20 cellular contexts compared by ENCODE assay signal in the genomic region with DNA sequence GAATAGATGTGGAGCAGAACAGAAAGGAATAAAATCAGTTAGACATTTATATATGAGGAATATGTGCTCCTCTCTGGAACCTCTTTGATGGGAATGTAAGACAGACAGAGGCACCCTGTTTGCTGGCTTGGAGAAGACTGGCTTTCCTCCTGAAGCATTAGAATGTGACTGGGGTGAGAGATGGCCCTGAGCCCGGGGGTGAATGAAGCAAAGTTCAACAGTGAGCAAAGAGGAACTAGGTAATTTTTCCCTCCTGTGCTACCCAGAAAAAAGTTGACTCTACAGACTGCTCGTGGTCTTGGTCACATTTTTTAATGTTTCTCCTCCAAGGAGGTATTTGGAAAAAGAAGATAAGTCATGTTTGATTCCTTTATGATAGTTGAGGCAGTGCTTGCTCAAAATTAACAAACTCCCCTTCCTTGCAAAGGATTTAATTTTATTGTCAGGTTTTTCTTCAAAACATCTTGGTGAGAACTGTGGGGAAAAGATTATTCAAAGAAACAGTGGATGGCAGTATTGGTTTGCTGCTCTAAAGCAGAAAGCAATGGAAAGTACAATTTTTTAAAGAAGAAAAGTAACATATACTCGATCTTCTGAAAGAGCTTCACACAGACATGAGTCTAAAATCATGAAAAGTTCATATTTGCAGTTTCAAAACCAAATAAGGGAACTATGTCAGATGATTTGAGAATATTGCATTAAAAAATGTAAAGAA.
DNase-seq lines count a peak whose midpoint lies in the region; ATAC-seq, FAIRE-seq and TF ChIP-seq lines count a peak whose summit lies in the region.
"Had no signal": no experiment of that assay in that cellular context is flagged by ENCODE, and none has a peak within 500 bp of the region (broad histone marks: within the 10 kb centered on the region; RNA-seq: fewer than 3 reads in every experiment).

No MANE protein-coding gene starts in this region.

- H4K20me1 ChIP-seq in H1 (replicated peaks in 1 of 2; ENCODE audit: control insufficient read depth in 1 of 2, insufficient read depth in 2 of 2, low read length in 2 of 2), result no peaks in the 10 kb centered on the region

- H2AK5ac ChIP-seq in H1 (ENCODE audit: low read depth, low read length), result no peak overlapping the region

- H3K4me1 ChIP-seq in H1 (replicated peaks in 1 of 4; ENCODE audit: control insufficient read depth in 3 of 4, insufficient read depth in 4 of 4, low read length in 3 of 4), result no peaks in the 10 kb centered on the region
- H3K4me1 ChIP-seq: tibial artery had no signal

- no peaks in the 10 kb centered on the region for H3K36me3 ChIP-seq in H1 (ENCODE audit: control insufficient read depth in 2 of 4, insufficient read depth in 4 of 4, low read length in 3 of 4)
- H3K36me3 ChIP-seq: brain microvascular endothelial cell, tibial artery had no signal

- TF ChIP-seq CTCF in H1 (IDR thresholded peaks at IDR 0.05; ENCODE audit: control extremely low read depth in 1 of 3, insufficient read depth in 1 of 3, low read depth in 1 of 3, low read length in 3 of 3), result no peak
- TF ChIP-seq CTCF in mesothelial cell of epicardium (IDR thresholded peaks at IDR 0.05; ENCODE audit: unreplicated experiment), result no peak

- H2BK12ac ChIP-seq in H1 (ENCODE audit: low read depth, low read length), result no peak overlapping the region

- peaks cover under 1% of the 10 kb centered on the region for H3K36me3 Mint-ChIP-seq in mesothelial cell of epicardium
- H3K36me3 Mint-ChIP-seq: stimulated activated memory B cell treated with anti-CD40 and anti-IgM and Interleukin-4, amounts not matched to agents 10 μg/mL and 1 μg/mL and 100 μg/mL, for 72 hours had no signal

- H3K4me3 Mint-ChIP-seq in mesothelial cell of epicardium, result no peak overlapping the region
- H3K4me3 Mint-ChIP-seq: activated naive CD4-positive, alpha-beta T cell treated with anti-CD3 and anti-CD28 coated beads for 36 hours; GM23338; nephron progenitor cell; stimulated activated memory B cell treated with anti-CD40 and anti-IgM and Interleukin-4, amounts not matched to agents 10 μg/mL and 1 μg/mL and 100 μg/mL, for 72 hours had no signal

- H2AFZ ChIP-seq in H1 (ENCODE audit: low read length), result peak overlapping the region; percentile 28; the same call in 1 of the 2 replicates
- H2AFZ ChIP-seq: GM23338 had no signal

- CTCF ChIA-PET in H1 (lab: Charles Lee; ENCODE audit: partially characterized antibody), result no interaction called here

- H3K27me3 Mint-ChIP-seq in mesothelial cell of epicardium (ENCODE audit: low read depth), result no peaks in the 10 kb centered on the region
- H3K27me3 Mint-ChIP-seq: stimulated activated memory B cell treated with anti-CD40 and anti-IgM and Interleukin-4, amounts not matched to agents 10 μg/mL and 1 μg/mL and 100 μg/mL, for 72 hours had no signal

- H3K4me1 Mint-ChIP-seq in mesothelial cell of epicardium, result peaks cover 36% of the 10 kb centered on the region
- H3K4me1 Mint-ChIP-seq: stimulated activated memory B cell treated with anti-CD40 and anti-IgM and Interleukin-4, amounts not matched to agents 10 μg/mL and 1 μg/mL and 100 μg/mL, for 72 hours had no signal

- TF ChIP-seq POLR2A in H1 (IDR thresholded peaks at IDR 0.05; ENCODE audit: control extremely low read depth in 1 of 2, low read depth in 2 of 2, low read length in 2 of 2), result no peak

- WGBS in H1 (ENCODE audit: extremely low coverage in 1 of 2, insufficient coverage in 1 of 2, insufficient read length in 1 of 2, insufficient replicate concordance in 2 of 2, low coverage in 1 of 2, low lambda C conversion rate in 2 of 2, missing lambda C conversion rate in 1 of 2), 2 experiments, result 84% methylated on average over 3 of the region's 3 CpGs; no CpG with 5 or more reads in 1 of the 2 experiments

- H3K4ac ChIP-seq in H1 (replicated peaks; ENCODE audit: insufficient read length, low read depth, low read length), result no peak overlapping the region

- no peaks in the 10 kb centered on the region; a peak in 1 of 7 replicates for H3K27me3 ChIP-seq in H1 (replicated peaks in 1 of 4; ENCODE audit: control insufficient read depth in 3 of 4, extremely low read depth in 1 of 4, insufficient read depth in 3 of 4, low read length in 3 of 4)
- H3K27me3 ChIP-seq: brain microvascular endothelial cell, tibial artery had no signal

- H3K9me3 ChIP-seq in H1 (ENCODE audit: insufficient read depth in 2 of 2, low read depth in 1 of 2, low read length in 1 of 2), result no peaks in the 10 kb centered on the region
- H3K9me3 ChIP-seq: tibial artery had no signal

- no peak overlapping the region for H3K4me2 ChIP-seq in H1 (ENCODE audit: insufficient read depth in 1 of 2, low read depth in 2 of 2, low read length in 2 of 2)
- H3K4me2 ChIP-seq: GM23338 had no signal

- H3K79me2 ChIP-seq in H1 (ENCODE audit: control insufficient read depth in 1 of 2, insufficient read depth in 2 of 2, low read length in 2 of 2), result no peaks in the 10 kb centered on the region

- ATAC-seq in GM19351 (IDR thresholded peaks at IDR 0.05; ENCODE audit: unreplicated experiment), result no peak
- ATAC-seq: GM23338; stimulated activated memory B cell treated with anti-CD40 and anti-IgM and Interleukin-4, amounts not matched to agents 10 μg/mL and 1 μg/mL and 100 μg/mL, for 72 hours had no signal

- POLR2A ChIA-PET in H1 (lab: Charles Lee; ENCODE audit: partially characterized antibody), result no interaction called here

- H3K23ac ChIP-seq in H1 (ENCODE audit: insufficient read length), result no peak overlapping the region

- no peak overlapping the region for H3K56ac ChIP-seq in H1 (replicated peaks; ENCODE audit: insufficient read length, low read depth, low read length)

- no peak overlapping the region for H4K8ac ChIP-seq in H1 (ENCODE audit: extremely low read depth, insufficient read depth, low read length)

- no peaks in the 10 kb centered on the region for H3K23me2 ChIP-seq in H1 (ENCODE audit: low read depth, low read length)

- H2BK15ac ChIP-seq in H1 (ENCODE audit: low read length), result no peak overlapping the region

- H3K18ac ChIP-seq in H1 (ENCODE audit: extremely low read depth, low read length), result no peak overlapping the region

- no peak for FAIRE-seq in H1 (lab: Jason Lieb, UNC)
- FAIRE-seq: kidney had no signal

- no peak for TF ChIP-seq EP300 in H1 (IDR thresholded peaks at IDR 0.05; ENCODE audit: borderline replicate concordance in 1 of 2, low read depth in 2 of 2, low read length in 2 of 2)

- no peak overlapping the region for H2BK5ac ChIP-seq in H1 (ENCODE audit: low read depth, low read length)

- H2BK20ac ChIP-seq in H1 (ENCODE audit: low read length), result no peak overlapping the region

- no peak overlapping the region for H3K9ac ChIP-seq in H1 (replicated peaks in 1 of 4; ENCODE audit: extremely low read depth in 1 of 4, low read depth in 3 of 4, low read length in 3 of 4)

- no peaks in the 10 kb centered on the region for H3K79me1 ChIP-seq in H1 (ENCODE audit: low read depth, low read length)

- TF ChIP-seq RAD21 in H1 (IDR thresholded peaks at IDR 0.05 in 1 of 2, conservative IDR thresholded peaks at IDR 0.05 in 1 of 2; ENCODE audit: low read depth in 2 of 2, low read length in 2 of 2), result peak in 1 of 2 experiments; percentile 31

- H4K5ac ChIP-seq in H1 (ENCODE audit: insufficient read length, low read depth, low read length), result no peak overlapping the region

- H3K14ac ChIP-seq in H1 (ENCODE audit: insufficient read length), result no peak overlapping the region

- H3K9me3 Mint-ChIP-seq in mesothelial cell of epicardium, result peaks cover 8% of the 10 kb centered on the region
- H3K9me3 Mint-ChIP-seq: activated naive CD4-positive, alpha-beta T cell treated with anti-CD3 and anti-CD28 coated beads for 36 hours; GM23338; nephron progenitor cell; stimulated activated memory B cell treated with anti-CD40 and anti-IgM and Interleukin-4, amounts not matched to agents 10 μg/mL and 1 μg/mL and 100 μg/mL, for 72 hours had no signal

- H2BK120ac ChIP-seq in H1 (replicated peaks; ENCODE audit: low read depth, low read length), result no peak overlapping the region

- DNase-seq in AG08395 (ENCODE audit: low spot score) (peak; percentile 7), OCI-M1 (lab: John Stamatoyannopoulos, UW) (peak; percentile 42), H1 (ENCODE audit: low read depth in 1 of 2, low spot score in 2 of 2) (no peak), mesothelial cell of epicardium (ENCODE audit: low spot score in 2 of 2, unreplicated experiment in 2 of 2) (no peak), AG20443 (ENCODE audit: low spot score) (no peak), NCI-H82 (lab: John Stamatoyannopoulos, UW) (no peak)
- no peak for DNase-seq in central memory CD4-positive, alpha-beta T cell
- DNase-seq: activated naive CD4-positive, alpha-beta T cell treated with anti-CD3 and anti-CD28 coated beads for 36 hours; brain microvascular endothelial cell; DMS79 treated with DMSO at 0.1 percent for 48 hours; kidney; NCI-H1694; NCI-H226; nephron progenitor cell; stimulated activated CD4-positive, alpha-beta T cell treated with anti-CD3 and anti-CD28 coated beads, Interleukin-15, amount 100 ng/mL, for 24 hours; tibial artery had no signal

- H3K4me3 ChIP-seq in H1 (ENCODE audit: extremely low read depth in 1 of 4, insufficient read depth in 2 of 4, low read depth in 3 of 4, low read length in 4 of 4), result no peak overlapping the region
- H3K4me3 ChIP-seq: GM23338, tibial artery had no signal

- no peak overlapping the region for H4K91ac ChIP-seq in H1 (replicated peaks; ENCODE audit: insufficient read length, low read length)

- H3K27ac Mint-ChIP-seq in mesothelial cell of epicardium, result peak overlapping the region; percentile 33
- H3K27ac Mint-ChIP-seq: activated naive CD4-positive, alpha-beta T cell treated with anti-CD3 and anti-CD28 coated beads for 36 hours; GM23338; nephron progenitor cell; stimulated activated memory B cell treated with anti-CD40 and anti-IgM and Interleukin-4, amounts not matched to agents 10 μg/mL and 1 μg/mL and 100 μg/mL, for 72 hours had no signal

- no peak overlapping the region for H3K27ac ChIP-seq in H1 (ENCODE audit: low read depth, low read length)
- H3K27ac ChIP-seq: brain microvascular endothelial cell, epithelial cell of prostate, tibial artery had no signal

TF ChIP-seq in H1, 55 proteins besides CTCF, POLR2A, EP300 and RAD21:
- no peak for TF ChIP-seq TAF1 (IDR thresholded peaks at IDR 0.05; ENCODE audit: low read depth, low read length)
- no peak for TF ChIP-seq SP4 (IDR thresholded peaks at IDR 0.05; ENCODE audit: low read length)
- no peak for TF ChIP-seq TCF12 (IDR thresholded peaks at IDR 0.05; ENCODE audit: low read depth, low read length)
- TF ChIP-seq SP2 (IDR thresholded peaks at IDR 0.05; ENCODE audit: low read length), result no peak
- TF ChIP-seq, protein P1, sequence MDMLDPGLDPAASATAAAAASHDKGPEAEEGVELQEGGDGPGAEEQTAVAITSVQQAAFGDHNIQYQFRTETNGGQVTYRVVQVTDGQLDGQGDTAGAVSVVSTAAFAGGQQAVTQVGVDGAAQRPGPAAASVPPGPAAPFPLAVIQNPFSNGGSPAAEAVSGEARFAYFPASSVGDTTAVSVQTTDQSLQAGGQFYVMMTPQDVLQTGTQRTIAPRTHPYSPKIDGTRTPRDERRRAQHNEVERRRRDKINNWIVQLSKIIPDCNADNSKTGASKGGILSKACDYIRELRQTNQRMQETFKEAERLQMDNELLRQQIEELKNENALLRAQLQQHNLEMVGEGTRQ (IDR thresholded peaks at IDR 0.05; ENCODE audit: low read length), result no peak
- TF ChIP-seq NRF1 (IDR thresholded peaks at IDR 0.05; ENCODE audit: low read depth, low read length), result no peak
- no peak for TF ChIP-seq EGR1 (IDR thresholded peaks at IDR 0.05; ENCODE audit: borderline replicate concordance, low read depth, low read length)

Comparison
In these comparisons a context has a peak if more than half of its experiments do, and no peak if none do; other contexts are left out.
1. DNase-seq: peak in AG08395 (single experiment) and OCI-M1 (single experiment); none in H1 (0 of 2), mesothelial cell of epicardium (0 of 2), AG20443 (single experiment), central memory CD4-positive, alpha-beta T cell (single experiment) and NCI-H82 (single experiment).